ENCODE assay signal across 11 cellular contexts in the genomic region with DNA sequence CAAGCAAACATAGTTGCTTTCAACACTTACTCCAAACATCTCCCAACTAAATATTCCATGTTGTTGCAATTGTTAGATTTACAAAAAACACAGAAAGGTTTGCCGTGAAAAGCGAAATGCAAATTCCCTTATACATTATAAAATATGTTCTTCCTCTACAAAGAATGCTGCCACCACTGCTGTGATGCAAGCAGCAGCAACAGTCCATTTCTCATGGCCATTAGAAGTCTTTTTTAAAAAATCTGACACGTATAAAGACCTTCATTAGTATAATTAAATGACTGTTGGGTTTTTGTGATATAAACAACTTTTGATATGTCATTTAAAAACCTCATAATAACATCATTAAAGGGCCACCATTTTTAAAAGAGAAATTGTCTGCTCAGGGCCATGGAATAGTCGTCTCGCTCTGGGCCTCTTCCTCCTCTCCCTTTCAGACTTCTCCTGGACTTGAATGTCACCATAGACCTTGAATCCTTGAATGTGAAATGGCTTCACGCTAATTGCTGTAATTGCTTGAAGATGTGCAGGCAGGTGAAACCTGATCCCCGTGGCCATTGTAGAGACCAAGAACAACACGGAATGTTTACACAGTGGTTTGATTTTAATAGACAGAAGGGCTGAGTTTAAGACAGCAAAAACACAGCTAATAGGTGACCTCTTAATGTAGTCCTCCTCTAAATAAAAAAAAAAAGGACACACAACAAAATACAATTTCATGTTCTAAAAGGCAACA.
A peak's percentile ranks its signal among the peaks of the same experiment; 100 is the strongest.
DNase-seq lines count a peak whose midpoint lies in the region; TF ChIP-seq lines count a peak whose summit lies in the region.
"Had no signal": no experiment of that assay in that cellular context is flagged by ENCODE, and none has a peak within 500 bp of the region (broad histone marks: within the 10 kb centered on the region; RNA-seq: fewer than 3 reads in every experiment).

No MANE protein-coding gene starts in this region.

- no peaks in the 10 kb centered on the region for H3K9me3 Mint-ChIP-seq in CD8-positive, alpha-beta memory T cell

- H3K27ac Mint-ChIP-seq in CD8-positive, alpha-beta memory T cell, result peak overlapping the region in 7 of 8 donors; percentile 34 to 89 (median 75)

- peak overlapping the region in 2 of 7 donors; percentile 25 to 71 for H3K4me3 Mint-ChIP-seq in CD8-positive, alpha-beta memory T cell

- H3K27ac ChIP-seq in CD8-positive, alpha-beta memory T cell (ENCODE audit: low read depth, low read length), result no peak overlapping the region
- H3K27ac ChIP-seq in VCaP (peak overlapping the region; percentile 95), mucosa of rectum (ENCODE audit: low read depth in 2 of 2, low read length in 2 of 2) (peak overlapping the region; percentile 82 to 94)
- H3K27ac ChIP-seq: neutrophil had no signal

- H3K27me3 ChIP-seq in CD8-positive, alpha-beta memory T cell (ENCODE audit: insufficient read depth, low read length, poor library complexity, severe bottlenecking), result no peaks in the 10 kb centered on the region
- H3K27me3 ChIP-seq in mucosa of rectum (ENCODE audit: control insufficient read depth in 2 of 2, insufficient read depth in 2 of 2, low read length in 2 of 2), result no peaks in the 10 kb centered on the region
- H3K27me3 ChIP-seq: neutrophil had no signal

- peak overlapping the region in 1 of 2 donors; percentile 84 for H3K9ac ChIP-seq in mucosa of rectum (ENCODE audit: low read depth in 1 of 2, low read length in 2 of 2)

- TF ChIP-seq CTCF in VCaP (conservative IDR thresholded peaks at IDR 0.05), result no peak

- H3K9me3 ChIP-seq in CD8-positive, alpha-beta memory T cell (ENCODE audit: low read length), result no peaks in the 10 kb centered on the region
- no peaks in the 10 kb centered on the region for H3K9me3 ChIP-seq in mucosa of rectum (ENCODE audit: control insufficient read depth in 2 of 2, low read length in 2 of 2)
- H3K9me3 ChIP-seq: neutrophil had no signal

- H3K36me3 Mint-ChIP-seq in CD8-positive, alpha-beta memory T cell, result peaks cover 0 to 21% (median 9%) of the 10 kb centered on the region in 3 donors

- POLR2A ChIA-PET in CD8-positive, alpha-beta memory T cell (lab: Charles Lee), result no interaction called here
- POLR2A ChIA-PET in HEK293T (lab: Yijun Ruan, JAX), result no interaction called here

- no peaks in the 10 kb centered on the region for H3K36me3 ChIP-seq in CD8-positive, alpha-beta memory T cell (ENCODE audit: insufficient read depth, low read length)
- H3K36me3 ChIP-seq in mucosa of rectum (ENCODE audit: control insufficient read depth in 2 of 2, insufficient read depth in 2 of 2, low read length in 2 of 2), result no peaks in the 10 kb centered on the region
- H3K36me3 ChIP-seq: neutrophil had no signal

- H3K4me3 ChIP-seq in CD8-positive, alpha-beta memory T cell (ENCODE audit: low read length), result no peak overlapping the region
- peak overlapping the region in 1 of 2 donors; percentile 0 for H3K4me3 ChIP-seq in mucosa of rectum (ENCODE audit: low read length in 2 of 2)

- H3K4me1 Mint-ChIP-seq in CD8-positive, alpha-beta memory T cell, result peaks cover 53 to 82% (median 75%) of the 10 kb centered on the region in 3 donors

- no peak for DNase-seq in CD8-positive, alpha-beta memory T cell
- no peak for DNase-seq in HEK293T (ENCODE audit: extremely low spot score)
- DNase-seq in UCSD-AML1 (lab: John Stamatoyannopoulos, UW; ENCODE audit: unreplicated experiment), result no peak
- DNase-seq in central memory CD4-positive, alpha-beta T cell, result no peak
- DNase-seq in activated gamma-delta T cell (lab: John Stamatoyannopoulos, UW), result no peak
- DNase-seq in activated CD8-positive, alpha-beta memory T cell treated with anti-CD3 and anti-CD28 coated beads for 24 hours, result no peak
- DNase-seq: effector CD8-positive, alpha-beta T cell; T1000 had no signal

- CTCF ChIA-PET in CD8-positive, alpha-beta memory T cell (lab: Charles Lee), result no interaction called here
- CTCF ChIA-PET in HEK293T (lab: Yijun Ruan, JAX), result interaction anchor here (0.6 kb wide), 2 partner anchors 110 to 1052 kb away, joined by 3 to 5 read pairs; no protein-coding TSS in a partner anchor

- H3K27me3 Mint-ChIP-seq in CD8-positive, alpha-beta memory T cell, result no peaks in the 10 kb centered on the region

- H3K4me1 ChIP-seq in CD8-positive, alpha-beta memory T cell (ENCODE audit: insufficient read depth, low read length), result peaks cover 62% of the 10 kb centered on the region
- H3K4me1 ChIP-seq in mucosa of rectum (ENCODE audit: control insufficient read depth in 2 of 2, insufficient read depth in 2 of 2, low read length in 2 of 2), result peaks cover 45 to 63% of the 10 kb centered on the region in 2 donors

TF ChIP-seq in HEK293T, 16 proteins besides CTCF, POLR2A, EP300 and RAD21:
- TF ChIP-seq CTBP1 (IDR thresholded peaks at IDR 0.05; ENCODE audit: borderline replicate concordance), result peak; percentile 81; the same call in 1 of the 2 replicates
- no peak for TF ChIP-seq ARNT (IDR thresholded peaks at IDR 0.05)
- TF ChIP-seq, protein P1, sequence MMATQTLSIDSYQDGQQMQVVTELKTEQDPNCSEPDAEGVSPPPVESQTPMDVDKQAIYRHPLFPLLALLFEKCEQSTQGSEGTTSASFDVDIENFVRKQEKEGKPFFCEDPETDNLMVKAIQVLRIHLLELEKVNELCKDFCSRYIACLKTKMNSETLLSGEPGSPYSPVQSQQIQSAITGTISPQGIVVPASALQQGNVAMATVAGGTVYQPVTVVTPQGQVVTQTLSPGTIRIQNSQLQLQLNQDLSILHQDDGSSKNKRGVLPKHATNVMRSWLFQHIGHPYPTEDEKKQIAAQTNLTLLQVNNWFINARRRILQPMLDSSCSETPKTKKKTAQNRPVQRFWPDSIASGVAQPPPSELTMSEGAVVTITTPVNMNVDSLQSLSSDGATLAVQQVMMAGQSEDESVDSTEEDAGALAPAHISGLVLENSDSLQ (IDR thresholded peaks at IDR 0.05), result no peak
- TF ChIP-seq BHLHE40 (IDR thresholded peaks at IDR 0.05; ENCODE audit: borderline replicate concordance), result no peak
- TF ChIP-seq L3MBTL2 (conservative IDR thresholded peaks at IDR 0.05), result no peak
- peak; percentile 44; the same call in 1 of the 2 replicates for TF ChIP-seq ZNF384 (IDR thresholded peaks at IDR 0.05)
- no peak for TF ChIP-seq SP1 (IDR thresholded peaks at IDR 0.05)
